In genomic region chr10:102712843-102713242, GRCh38 we compare ENCODE assay signal across 9 cellular contexts. TPM values are rescaled to one million over a fixed set of nuclear protein-coding genes. Genes with fewer than 3 reads are reported as not detected.
DNase-seq lines count a peak whose midpoint lies in the region; ATAC-seq and TF ChIP-seq lines count a peak whose summit lies in the region.
"Had no signal": no experiment of that assay in that cellular context is flagged by ENCODE, and none has a peak within 500 bp of the region (broad histone marks: within the 10 kb centered on the region; RNA-seq: fewer than 3 reads in every experiment).

No MANE protein-coding gene starts in this region.

- peak overlapping the region; percentile 73 to 79 for H3K9ac ChIP-seq in duodenal mucosa (ENCODE audit: low read depth in 1 of 2, low read length in 2 of 2)

- peaks cover 16% of the 10 kb centered on the region for H3K4me1 ChIP-seq in CD8-positive, alpha-beta memory T cell (ENCODE audit: insufficient read depth, low read length)
- H3K4me1 ChIP-seq in duodenal mucosa (ENCODE audit: control insufficient read depth in 1 of 2, insufficient read depth in 2 of 2, low read length in 2 of 2) = peaks cover 6 to 28% of the 10 kb centered on the region in 2 donors

- H3K36me3 ChIP-seq in CD8-positive, alpha-beta memory T cell (ENCODE audit: insufficient read depth, low read length) = no peaks in the 10 kb centered on the region
- peaks cover 0 to 3% of the 10 kb centered on the region in 2 donors for H3K36me3 ChIP-seq in duodenal mucosa (ENCODE audit: control insufficient read depth in 1 of 2, insufficient read depth in 2 of 2, low read length in 2 of 2)

- no peak for TF ChIP-seq CTCF in NB4 (IDR thresholded peaks at IDR 0.05; ENCODE audit: low read depth, low read length)
- TF ChIP-seq CTCF in neural crest cell (conservative IDR thresholded peaks at IDR 0.05) = no peak

- no peak for DNase-seq in CD8-positive, alpha-beta memory T cell
- DNase-seq in NB4 (ENCODE audit: low read depth) (no peak), neural crest cell (ENCODE audit: low read depth, low spot score) (no peak), AG08395 (ENCODE audit: low spot score) (no peak)
- DNase-seq in stimulated activated naive CD4-positive, alpha-beta T cell (lab: John Stamatoyannopoulos, UW) = no peak
- DNase-seq: NCI-H187 treated with DMSO at 0.1 percent for 48 hours had no signal

- no peaks in the 10 kb centered on the region for H3K27me3 ChIP-seq in CD8-positive, alpha-beta memory T cell (ENCODE audit: insufficient read depth, low read length, poor library complexity, severe bottlenecking)
- no peaks in the 10 kb centered on the region for H3K27me3 ChIP-seq in duodenal mucosa (ENCODE audit: control insufficient read depth in 1 of 2, insufficient read depth in 2 of 2, low read length in 2 of 2)

- H3K27me3 Mint-ChIP-seq in CD8-positive, alpha-beta memory T cell = no peaks in the 10 kb centered on the region
- no peaks in the 10 kb centered on the region for H3K27me3 Mint-ChIP-seq in neural crest cell (ENCODE audit: low read depth)

- H3K36me3 Mint-ChIP-seq in CD8-positive, alpha-beta memory T cell = peaks cover 0 to 22% (median 4%) of the 10 kb centered on the region in 3 donors
- no peaks in the 10 kb centered on the region for H3K36me3 Mint-ChIP-seq in neural crest cell (ENCODE audit: low read depth)

- POLR2A ChIA-PET in CD8-positive, alpha-beta memory T cell (lab: Charles Lee) = interaction anchor here (0.7 to 3.3 kb wide), 6 partner anchors 10 to 71 kb away, joined by 3 to 62 read pairs (median 11); partner anchors contain the start of gene TRIM8

- peak overlapping the region; percentile 85 for H3K27ac ChIP-seq in CD8-positive, alpha-beta memory T cell (ENCODE audit: low read depth, low read length)
- H3K27ac ChIP-seq in duodenal mucosa (ENCODE audit: low read depth, low read length) = no peak overlapping the region

- no peaks in the 10 kb centered on the region for H3K9me3 Mint-ChIP-seq in CD8-positive, alpha-beta memory T cell
- H3K9me3 Mint-ChIP-seq in neural crest cell = no peaks in the 10 kb centered on the region

- peaks cover 47 to 61% (median 59%) of the 10 kb centered on the region in 3 donors for H3K4me1 Mint-ChIP-seq in CD8-positive, alpha-beta memory T cell
- H3K4me1 Mint-ChIP-seq in neural crest cell = peaks cover 54% of the 10 kb centered on the region

- H3K4me3 ChIP-seq in CD8-positive, alpha-beta memory T cell (ENCODE audit: low read length) = peak overlapping the region; percentile 93
- H3K4me3 ChIP-seq in NB4 (ENCODE audit: low read depth, low read length) (peak overlapping the region; percentile 69), duodenal mucosa (ENCODE audit: low read depth in 1 of 2, low read length in 2 of 2) (peak overlapping the region; percentile 92)

- CTCF ChIA-PET in CD8-positive, alpha-beta memory T cell (lab: Charles Lee) = interaction anchor here (0.7 to 4.6 kb wide), 8 partner anchors 9 to 130 kb away, joined by 3 to 43 read pairs (median 7); partner anchors contain the start of gene TRIM8

- no peak for ATAC-seq in GM21717 (IDR thresholded peaks at IDR 0.05; ENCODE audit: unreplicated experiment)
- no peak for ATAC-seq in activated CD4-positive, CD25-positive, alpha-beta regulatory T cell treated with anti-CD3 and anti-CD28 coated beads, Interleukin-2, amount 50 U/mL, for 24 hours

- no peaks in the 10 kb centered on the region for H3K9me3 ChIP-seq in CD8-positive, alpha-beta memory T cell (ENCODE audit: low read length)
- no peaks in the 10 kb centered on the region for H3K9me3 ChIP-seq in duodenal mucosa (ENCODE audit: control insufficient read depth in 1 of 2, low read length in 2 of 2)

- H3K4me3 Mint-ChIP-seq in CD8-positive, alpha-beta memory T cell = peak overlapping the region; percentile 85 to 97 (median 95)
- peak overlapping the region; percentile 93 for H3K4me3 Mint-ChIP-seq in neural crest cell

- TF ChIP-seq POLR2A in NB4 (IDR thresholded peaks at IDR 0.05; ENCODE audit: extremely low read depth, insufficient read length) = no peak

- peak overlapping the region in 7 of 8 donors; percentile 76 to 98 (median 95) for H3K27ac Mint-ChIP-seq in CD8-positive, alpha-beta memory T cell
- H3K27ac Mint-ChIP-seq in neural crest cell (ENCODE audit: unreplicated experiment) = peak overlapping the region; percentile 99

RNA-seq across cellular contexts. Expression of gene ARL3, which starts 1.4 kb away (rescaled TPM):
- total RNA-seq in CD8-positive, alpha-beta memory T cell = 1 to 10 TPM; 8.7 TPM
- polyA plus RNA-seq in CD8-positive, alpha-beta memory T cell = 5.7 TPM
- 32.5 and 34.6 TPM in 2 replicates for total RNA-seq in neural crest cell

RNA-seq across cellular contexts. Expression of gene SFXN2, which starts 1.6 kb away (rescaled TPM):
- total RNA-seq in CD8-positive, alpha-beta memory T cell = 10 to 100 TPM; 27.6 to 30.6 TPM
- polyA plus RNA-seq in CD8-positive, alpha-beta memory T cell = 10.1 TPM
- total RNA-seq in neural crest cell = 36.6 and 38.2 TPM in 2 replicates

RNA-seq across cellular contexts. Expression of gene WBP1L, which starts 30.9 kb away (rescaled TPM):
- 10 to 100 TPM; 16.0 to 17.8 TPM for total RNA-seq in CD8-positive, alpha-beta memory T cell
- polyA plus RNA-seq in CD8-positive, alpha-beta memory T cell = 28.5 TPM
- total RNA-seq in neural crest cell = 21.2 and 22.0 TPM in 2 replicates
